ENCODE assay signal across 15 cellular contexts in genomic region chr4:94804613-94805012, GRCh38. TPM values are rescaled to one million over a fixed set of nuclear protein-coding genes. Genes with fewer than 3 reads are reported as not detected.
A peak's percentile ranks its signal among the peaks of the same experiment; 100 is the strongest.
DNase-seq lines count a peak whose midpoint lies in the region; ATAC-seq and TF ChIP-seq lines count a peak whose summit lies in the region.
"Had no signal": no experiment of that assay in that cellular context is flagged by ENCODE, and none has a peak within 500 bp of the region (broad histone marks: within the 10 kb centered on the region; RNA-seq: fewer than 3 reads in every experiment).

No MANE protein-coding gene starts in this region.

- no peaks in the 10 kb centered on the region for H3K9me3 Mint-ChIP-seq in endodermal cell
- H3K9me3 Mint-ChIP-seq: CD8-positive, alpha-beta T cell; H9 had no signal

- H3K27ac Mint-ChIP-seq in endodermal cell: no peak overlapping the region
- H3K27ac Mint-ChIP-seq: CD8-positive, alpha-beta T cell; H9 had no signal

- WGBS in endodermal cell (ENCODE audit: insufficient coverage in 1 of 2, insufficient read length in 1 of 2), 2 experiments: 93 to 94% methylated on average over 2 to 3 of the region's 4 CpGs

- peak overlapping the region; percentile 65; the same call in 1 of the 2 replicates for H3K27ac ChIP-seq in SK-N-MC
- no peak overlapping the region for H3K27ac ChIP-seq in thoracic aorta
- H3K27ac ChIP-seq in endodermal cell (ENCODE audit: low read depth, low read length): no peak overlapping the region
- H3K27ac ChIP-seq: 22Rv1, A549, HL-60 had no signal

- TF ChIP-seq CTCF in fibroblast of the aortic adventitia (IDR thresholded peaks at IDR 0.05; ENCODE audit: insufficient read depth, low read length) (no peak), thoracic aorta (IDR thresholded peaks at IDR 0.05) (no peak), endodermal cell (conservative IDR thresholded peaks at IDR 0.05) (no peak)

- no peak for ATAC-seq in thoracic aorta (ENCODE audit: insufficient number of reproducible peaks, low FRiP score, low read depth)
- ATAC-seq in left colon: no peak
- ATAC-seq: A549; CD8-positive, alpha-beta T cell had no signal

- H3K4me1 ChIP-seq in thoracic aorta (ENCODE audit: control insufficient read depth in 1 of 2, low read depth in 2 of 2) (peaks cover 0 to 17% of the 10 kb centered on the region in 2 donors), endodermal cell (ENCODE audit: control insufficient read depth, insufficient read depth, low read length) (no peaks in the 10 kb centered on the region)

- H3K4me3 ChIP-seq in SK-N-MC: peak overlapping the region; percentile 31; the same call in 1 of the 2 replicates
- no peak overlapping the region for H3K4me3 ChIP-seq in fibroblast of the aortic adventitia (ENCODE audit: low read depth, low read length)
- peak overlapping the region; percentile 7 for H3K4me3 ChIP-seq in thoracic aorta
- H3K4me3 ChIP-seq in endodermal cell (ENCODE audit: low read length): no peak overlapping the region
- H3K4me3 ChIP-seq: A549 had no signal

- no peaks in the 10 kb centered on the region for H3K36me3 Mint-ChIP-seq in endodermal cell (ENCODE audit: low read depth)
- H3K36me3 Mint-ChIP-seq: CD8-positive, alpha-beta T cell had no signal

- no peak overlapping the region for H3K4me3 Mint-ChIP-seq in endodermal cell
- H3K4me3 Mint-ChIP-seq: CD8-positive, alpha-beta T cell; H9 had no signal

- peaks cover 15% of the 10 kb centered on the region for H3K4me1 Mint-ChIP-seq in endodermal cell

- DNase-seq in DMS 273 (lab: John Stamatoyannopoulos, UW; ENCODE audit: unreplicated experiment): peak; percentile 32
- no peak for DNase-seq in DMS 273 treated with DMSO at 0.1 percent for 48 hours (lab: John Stamatoyannopoulos, UW)
- no peak for DNase-seq in SK-N-MC (ENCODE audit: low read depth, low spot score)
- peak; percentile 25 for DNase-seq in fibroblast of the aortic adventitia (ENCODE audit: low read depth)
- no peak for DNase-seq in thoracic aorta (ENCODE audit: low spot score)
- DNase-seq in posterior vena cava (ENCODE audit: low spot score): no peak
- no peak for DNase-seq in left colon
- no peak for DNase-seq in endodermal cell
- DNase-seq: AML-193; Calu3; CD8-positive, alpha-beta T cell; H9 had no signal

- H3K9me3 ChIP-seq in SK-N-MC (ENCODE audit: low read depth, low read length): peaks cover 3% of the 10 kb centered on the region; the same call in 1 of the 2 replicates
- no peaks in the 10 kb centered on the region for H3K9me3 ChIP-seq in thoracic aorta
- no peaks in the 10 kb centered on the region for H3K9me3 ChIP-seq in endodermal cell (ENCODE audit: control insufficient read depth, low read length)
- H3K9me3 ChIP-seq: A549 had no signal

- peak overlapping the region; percentile 2 for H3K9ac ChIP-seq in SK-N-MC (ENCODE audit: insufficient read length)
- no peak overlapping the region for H3K9ac ChIP-seq in endodermal cell (ENCODE audit: extremely low read depth, low read length, poor library complexity, severe bottlenecking)

- H3K36me3 ChIP-seq in SK-N-MC (ENCODE audit: insufficient read depth, low read length) (no peaks in the 10 kb centered on the region), thoracic aorta (no peaks in the 10 kb centered on the region), endodermal cell (ENCODE audit: control insufficient read depth, insufficient read depth, low read length) (no peaks in the 10 kb centered on the region)

- H3K27me3 ChIP-seq in thoracic aorta (replicated peaks; ENCODE audit: insufficient read depth): no peaks in the 10 kb centered on the region
- no peaks in the 10 kb centered on the region for H3K27me3 ChIP-seq in endodermal cell (ENCODE audit: control insufficient read depth, insufficient read depth, low read length, poor library complexity, severe bottlenecking)

- no peaks in the 10 kb centered on the region for H3K27me3 Mint-ChIP-seq in endodermal cell (ENCODE audit: insufficient read depth)

- intact Hi-C loops in posterior vena cava (cut with DNase I) (no loop called here), left colon (cut with DNase I, micrococcal nuclease) (no loop called here)

RNA-seq across cellular contexts. Expression of gene BMPR1B, which starts 46.9 kb away (rescaled TPM):
- total RNA-seq in fibroblast of the aortic adventitia (ENCODE audit: low replicate concordance) (2.2 and 13.5 TPM in 2 replicates), thoracic aorta (10 to 100 TPM; 12.9 to 19.5 TPM), posterior vena cava (10 to 100 TPM in 1 of 2 donors, 1 to 10 TPM in 1; 8.9 to 13.9 TPM), left colon (under 1 TPM; 0.21 to 0.47 TPM), endodermal cell (1 to 10 TPM; 2.8 to 3.6 TPM)
- 11.2 TPM for polyA plus RNA-seq in endodermal cell (2013, experiment 1 of 2)
- polyA plus RNA-seq in endodermal cell (2013, experiment 2 of 2): 9.2 TPM
- total RNA-seq: CD8-positive, alpha-beta T cell had no signal

Comparison
In these comparisons a context has a peak if more than half of its experiments do, and no peak if none do; other contexts are left out.
1. DNase-seq: peak in DMS 273 (single experiment) and fibroblast of the aortic adventitia (single experiment); none in DMS 273 treated with DMSO at 0.1 percent for 48 hours (single experiment), SK-N-MC (single experiment), thoracic aorta (single experiment), posterior vena cava (single experiment), left colon (0 of 2) and endodermal cell (single experiment).
2. H3K4me3 ChIP-seq: peak in SK-N-MC (single experiment) and thoracic aorta (single experiment); none in fibroblast of the aortic adventitia (single experiment) and endodermal cell (single experiment).